ENCODE assay signal across 8 cellular contexts in the genomic region with DNA sequence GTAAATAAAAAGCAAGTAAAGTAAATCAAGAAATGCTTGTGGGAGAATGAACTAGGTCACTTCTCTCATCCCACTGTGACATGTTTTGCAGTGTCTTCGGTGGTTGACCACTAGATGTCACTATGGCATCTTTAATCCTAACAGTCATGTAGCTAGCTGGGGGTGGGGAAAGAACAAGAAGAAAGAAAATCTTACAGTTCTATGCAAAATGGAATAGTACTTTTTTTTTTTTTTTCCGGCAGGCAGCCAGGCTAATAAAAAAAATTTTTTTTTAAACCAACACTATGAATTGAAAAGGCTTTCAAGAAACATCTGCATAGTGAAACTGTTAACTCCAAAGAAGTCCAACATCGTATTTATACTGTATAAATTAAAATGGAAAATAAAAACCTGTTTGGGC. TPM values are rescaled to one million over a fixed set of nuclear protein-coding genes. Genes with fewer than 3 reads are reported as not detected.
DNase-seq lines count a peak whose midpoint lies in the region; ATAC-seq and FAIRE-seq lines count a peak whose summit lies in the region.

No MANE protein-coding gene starts in this region.

- no peak overlapping the region for H3K4me3 Mint-ChIP-seq in activated CD8-positive, alpha-beta T cell treated with anti-CD3 and anti-CD28 coated beads, Interleukin-2, amount 10 ng/mL, durations not matched to agents 7 days and 5 days

- ATAC-seq in GM19025 (IDR thresholded peaks at IDR 0.05; ENCODE audit: low read depth, unreplicated experiment) (peak; percentile 69), HG03135 (IDR thresholded peaks at IDR 0.05; ENCODE audit: unreplicated experiment) (peak; percentile 85)
- ATAC-seq in activated CD8-positive, alpha-beta T cell treated with anti-CD3 and anti-CD28 coated beads, Interleukin-2, amount 10 ng/mL, durations not matched to agents 7 days and 5 days, result peak; percentile 79

- POLR2A ChIA-PET in activated CD8-positive, alpha-beta T cell treated with anti-CD3 and anti-CD28 coated beads, Interleukin-2, amount 10 ng/mL, durations not matched to agents 7 days and 5 days (lab: Charles Lee), result interaction anchor here (0.5 to 1.0 kb wide), 2 partner anchors 25 to 39 kb away, joined by 3 read pairs; no protein-coding TSS in a partner anchor

- no peaks in the 10 kb centered on the region for H3K36me3 Mint-ChIP-seq in activated CD8-positive, alpha-beta T cell treated with anti-CD3 and anti-CD28 coated beads, Interleukin-2, amount 10 ng/mL, durations not matched to agents 7 days and 5 days (ENCODE audit: low read depth)

- H3K27ac Mint-ChIP-seq in activated CD8-positive, alpha-beta T cell treated with anti-CD3 and anti-CD28 coated beads, Interleukin-2, amount 10 ng/mL, durations not matched to agents 7 days and 5 days, result no peak overlapping the region

- H3K9me3 Mint-ChIP-seq in activated CD8-positive, alpha-beta T cell treated with anti-CD3 and anti-CD28 coated beads, Interleukin-2, amount 10 ng/mL, durations not matched to agents 7 days and 5 days (ENCODE audit: insufficient read depth), result no peaks in the 10 kb centered on the region

- CTCF ChIA-PET in activated CD8-positive, alpha-beta T cell treated with anti-CD3 and anti-CD28 coated beads, Interleukin-2, amount 10 ng/mL, durations not matched to agents 7 days and 5 days (lab: Charles Lee), result interaction anchor here (0.6 to 1.1 kb wide), 12 partner anchors 11 to 1019 kb away, joined by 3 to 5 read pairs (median 4); no protein-coding TSS in a partner anchor

- peak; percentile 96 for FAIRE-seq in frontal cortex (lab: Jason Lieb, UNC)

- H3K27me3 Mint-ChIP-seq in activated CD8-positive, alpha-beta T cell treated with anti-CD3 and anti-CD28 coated beads, Interleukin-2, amount 10 ng/mL, durations not matched to agents 7 days and 5 days (ENCODE audit: low read depth), result peaks cover 3% of the 10 kb centered on the region

- peak; percentile 62 for DNase-seq in DMS153 treated with DMSO at 0.1 percent for 48 hours (lab: John Stamatoyannopoulos, UW; ENCODE audit: unreplicated experiment)
- peak; percentile 55 for DNase-seq in NCI-H226
- peak; percentile 55 for DNase-seq in activated CD8-positive, alpha-beta T cell treated with anti-CD3 and anti-CD28 coated beads, Interleukin-2, amount 10 ng/mL, durations not matched to agents 7 days and 5 days
- DNase-seq in frontal cortex (ENCODE audit: low spot score in 2 of 2), result peak; percentile 44 to 57
- peak; percentile 53 for DNase-seq in occipital lobe (lab: John Stamatoyannopoulos, UW)
- no peak for DNase-seq in NCI-H128 (lab: John Stamatoyannopoulos, UW; ENCODE audit: unreplicated experiment)

- peaks cover 11% of the 10 kb centered on the region for H3K4me1 Mint-ChIP-seq in activated CD8-positive, alpha-beta T cell treated with anti-CD3 and anti-CD28 coated beads, Interleukin-2, amount 10 ng/mL, durations not matched to agents 7 days and 5 days (ENCODE audit: low read depth)

RNA-seq across cellular contexts. Expression of a gene that starts 38.3 kb away (rescaled TPM):
- total RNA-seq in activated CD8-positive, alpha-beta T cell treated with anti-CD3 and anti-CD28 coated beads, Interleukin-2, amount 10 ng/mL, durations not matched to agents 7 days and 5 days, result 100 to 1,000 TPM; 131 to 147 TPM
- total RNA-seq in frontal cortex (15.1 TPM), occipital lobe (21.7 TPM)
